Comparison of ENCODE assay signal across 16 cellular contexts in the genomic region with DNA sequence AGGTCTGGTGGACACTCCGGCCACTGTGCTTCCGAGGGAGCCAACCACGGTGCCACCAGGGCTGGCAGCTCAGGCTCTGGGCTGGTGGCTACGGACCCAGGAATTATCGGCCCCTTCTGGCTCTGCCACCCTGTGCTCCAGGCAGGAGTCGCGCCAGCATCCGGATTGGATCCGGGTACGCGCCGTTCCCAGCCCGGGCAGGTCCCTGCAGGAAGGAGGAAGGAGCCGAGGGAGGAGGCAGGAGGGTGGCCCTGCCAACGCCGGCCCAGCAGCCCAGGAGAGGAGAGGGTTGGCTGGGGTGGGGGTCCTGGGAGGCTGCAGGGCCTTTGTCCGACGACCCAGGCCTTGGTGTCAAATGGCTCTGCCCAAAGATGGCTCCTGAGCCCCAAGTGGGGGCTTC.
DNase-seq lines count a peak whose midpoint lies in the region; ATAC-seq and TF ChIP-seq lines count a peak whose summit lies in the region.
"Had no signal": no experiment of that assay in that cellular context is flagged by ENCODE, and none has a peak within 500 bp of the region (broad histone marks: within the 10 kb centered on the region; RNA-seq: fewer than 3 reads in every experiment).

No MANE protein-coding gene starts in this region.

- no peak for DNase-seq in WTC11 (ENCODE audit: low spot score)
- DNase-seq in right cardiac atrium = peak in 2 of 3 donors; percentile 48 to 67
- no peak for DNase-seq in activated effector memory CD4-positive, alpha-beta T cell treated with Interleukin-2 at 50 U/mL for 16 hours
- no peak for DNase-seq in AG08395 (ENCODE audit: low spot score)
- no peak for DNase-seq in HAP-1 (ENCODE audit: low spot score in 2 of 2)
- DNase-seq: activated naive CD4-positive, alpha-beta T cell treated with Interleukin-2 at 50 U/mL for 16 hours; brain microvascular endothelial cell; GF-D8; NCI-H2029 treated with DMSO at 0.1 percent for 48 hours; stimulated activated CD4-positive, alpha-beta T cell treated with anti-CD3 and anti-CD28 coated beads, Interleukin-12 subunit alpha, Interleukin-12 subunit beta, amount 100 ng/mL, for 4 hours; stimulated activated naive CD8-positive, alpha-beta T cell treated with anti-CD3 and anti-CD28 coated beads, Interleukin-15, amount 100 ng/mL, for 72 hours; T-cell had no signal

- H3K4me1 Mint-ChIP-seq in WTC11 = peaks cover 30% of the 10 kb centered on the region

- H3K4me3 ChIP-seq in BLaER1 (no peak overlapping the region), right cardiac atrium (ENCODE audit: low read length) (no peak overlapping the region), skeletal muscle tissue (ENCODE audit: low read length in 3 of 3) (no peak overlapping the region), HAP-1 (no peak overlapping the region)
- H3K4me3 ChIP-seq: MG63 had no signal

- H3K36me3 Mint-ChIP-seq in WTC11 = no peaks in the 10 kb centered on the region

- CTCF ChIA-PET in WTC11 (lab: Charles Lee) = interaction anchor here (0.7 to 1.9 kb wide), 5 partner anchors 9 to 137 kb away, joined by 3 to 5 read pairs (median 4); no protein-coding TSS in a partner anchor

- ATAC-seq in WTC11 (no peak), right cardiac atrium (peak; percentile 5 to 12), GM18511 (IDR thresholded peaks at IDR 0.05; ENCODE audit: unreplicated experiment) (no peak)
- ATAC-seq: stimulated activated naive CD8-positive, alpha-beta T cell treated with anti-CD3 and anti-CD28 coated beads, Interleukin-15, amount 100 ng/mL, for 72 hours; T-cell had no signal

- H3K4me1 ChIP-seq in BLaER1 (peaks cover 80% of the 10 kb centered on the region), right cardiac atrium (ENCODE audit: control insufficient read depth, insufficient read depth, low read length) (peaks cover 7% of the 10 kb centered on the region), skeletal muscle tissue (ENCODE audit: control insufficient read depth in 3 of 3, insufficient read depth in 3 of 3, low read length in 3 of 3) (peaks cover 21 to 33% (median 31%) of the 10 kb centered on the region in 3 donors), HAP-1 (no peaks in the 10 kb centered on the region)

- no peak for TF ChIP-seq CTCF in WTC11 (IDR thresholded peaks at IDR 0.05)

- H3K27me3 ChIP-seq in BLaER1 = no peaks in the 10 kb centered on the region
- H3K27me3 ChIP-seq in right cardiac atrium (ENCODE audit: control insufficient read depth, insufficient read depth) = no peaks in the 10 kb centered on the region
- H3K27me3 ChIP-seq in skeletal muscle tissue (ENCODE audit: control insufficient read depth in 3 of 3, insufficient read depth in 3 of 3, low read length in 3 of 3) = peaks cover 0 to 8% (median 0%) of the 10 kb centered on the region in 3 donors
- no peaks in the 10 kb centered on the region for H3K27me3 ChIP-seq in HAP-1 (ENCODE audit: low read depth)
- H3K27me3 ChIP-seq: MG63 had no signal

- no peaks in the 10 kb centered on the region for H4K20me1 ChIP-seq in BLaER1

- POLR2A ChIA-PET in WTC11 (lab: Charles Lee) = no interaction called here

- H3K9me3 ChIP-seq in BLaER1 (no peaks in the 10 kb centered on the region), right cardiac atrium (ENCODE audit: control insufficient read depth, low read length) (no peaks in the 10 kb centered on the region), skeletal muscle tissue (ENCODE audit: control insufficient read depth in 3 of 3, low read length in 3 of 3) (no peaks in the 10 kb centered on the region), HAP-1 (no peaks in the 10 kb centered on the region)
- H3K9me3 ChIP-seq: MG63 had no signal

- no peak overlapping the region for H3K27ac Mint-ChIP-seq in WTC11
- H3K27ac Mint-ChIP-seq: T-cell had no signal

- in situ Hi-C loops in HAP-1 (cut with MboI; ENCODE audit: low sequenced_read_pairs) = no loop called here

- WGBS in right cardiac atrium = 74% methylated on average over 18 of the region's 18 CpGs

- peaks cover 26% of the 10 kb centered on the region for H3K27me3 Mint-ChIP-seq in WTC11 (ENCODE audit: low read depth)
- H3K27me3 Mint-ChIP-seq: T-cell had no signal

- H3K9ac ChIP-seq in BLaER1 (no peak overlapping the region), skeletal muscle tissue (ENCODE audit: low read depth in 1 of 3, low read length in 3 of 3) (peak overlapping the region in 2 of 3 donors; percentile 32 to 45)

- H3K4me3 Mint-ChIP-seq in WTC11 = no peak overlapping the region
- H3K4me3 Mint-ChIP-seq: stimulated activated naive CD8-positive, alpha-beta T cell treated with anti-CD3 and anti-CD28 coated beads, Interleukin-15, amount 100 ng/mL, for 72 hours; T-cell had no signal

- intact Hi-C loops in right cardiac atrium (cut with DNase I) = no loop called here

- no peaks in the 10 kb centered on the region for H3K9me3 Mint-ChIP-seq in WTC11
- H3K9me3 Mint-ChIP-seq: stimulated activated naive CD8-positive, alpha-beta T cell treated with anti-CD3 and anti-CD28 coated beads, Interleukin-15, amount 100 ng/mL, for 72 hours; T-cell had no signal

- H3K36me3 ChIP-seq in BLaER1 (peaks cover 4% of the 10 kb centered on the region; the same call in 1 of the 2 replicates), skeletal muscle tissue (ENCODE audit: control insufficient read depth in 3 of 3, insufficient read depth in 3 of 3, low read length in 3 of 3) (peaks cover 6 to 8% (median 6%) of the 10 kb centered on the region in 3 donors), HAP-1 (replicated peaks) (no peaks in the 10 kb centered on the region)

- H3K27ac ChIP-seq in BLaER1 (0 out of 2 replicates have a peak overlapping the region, but pooled peaks have one; percentile 66), right cardiac atrium (ENCODE audit: low read length) (peak overlapping the region; percentile 37), skeletal muscle tissue (ENCODE audit: low read depth, low read length) (peak overlapping the region; percentile 36)
- H3K27ac ChIP-seq: brain microvascular endothelial cell had no signal

- peak overlapping the region; percentile 79; the same call in 1 of the 2 replicates for H3K4me2 ChIP-seq in BLaER1

TF ChIP-seq in WTC11, 78 proteins besides CTCF, POLR2A, EP300 and RAD21:
- 0 out of 2 replicates have a peak, but pooled peaks have one; percentile 17 for TF ChIP-seq SMAD3 (CRISPR knock-in tag; IDR thresholded peaks at IDR 0.05; ENCODE audit: borderline replicate concordance)
- TF ChIP-seq NR1H2 (CRISPR knock-in tag; IDR thresholded peaks at IDR 0.05) = no peak
- TF ChIP-seq, protein P1, sequence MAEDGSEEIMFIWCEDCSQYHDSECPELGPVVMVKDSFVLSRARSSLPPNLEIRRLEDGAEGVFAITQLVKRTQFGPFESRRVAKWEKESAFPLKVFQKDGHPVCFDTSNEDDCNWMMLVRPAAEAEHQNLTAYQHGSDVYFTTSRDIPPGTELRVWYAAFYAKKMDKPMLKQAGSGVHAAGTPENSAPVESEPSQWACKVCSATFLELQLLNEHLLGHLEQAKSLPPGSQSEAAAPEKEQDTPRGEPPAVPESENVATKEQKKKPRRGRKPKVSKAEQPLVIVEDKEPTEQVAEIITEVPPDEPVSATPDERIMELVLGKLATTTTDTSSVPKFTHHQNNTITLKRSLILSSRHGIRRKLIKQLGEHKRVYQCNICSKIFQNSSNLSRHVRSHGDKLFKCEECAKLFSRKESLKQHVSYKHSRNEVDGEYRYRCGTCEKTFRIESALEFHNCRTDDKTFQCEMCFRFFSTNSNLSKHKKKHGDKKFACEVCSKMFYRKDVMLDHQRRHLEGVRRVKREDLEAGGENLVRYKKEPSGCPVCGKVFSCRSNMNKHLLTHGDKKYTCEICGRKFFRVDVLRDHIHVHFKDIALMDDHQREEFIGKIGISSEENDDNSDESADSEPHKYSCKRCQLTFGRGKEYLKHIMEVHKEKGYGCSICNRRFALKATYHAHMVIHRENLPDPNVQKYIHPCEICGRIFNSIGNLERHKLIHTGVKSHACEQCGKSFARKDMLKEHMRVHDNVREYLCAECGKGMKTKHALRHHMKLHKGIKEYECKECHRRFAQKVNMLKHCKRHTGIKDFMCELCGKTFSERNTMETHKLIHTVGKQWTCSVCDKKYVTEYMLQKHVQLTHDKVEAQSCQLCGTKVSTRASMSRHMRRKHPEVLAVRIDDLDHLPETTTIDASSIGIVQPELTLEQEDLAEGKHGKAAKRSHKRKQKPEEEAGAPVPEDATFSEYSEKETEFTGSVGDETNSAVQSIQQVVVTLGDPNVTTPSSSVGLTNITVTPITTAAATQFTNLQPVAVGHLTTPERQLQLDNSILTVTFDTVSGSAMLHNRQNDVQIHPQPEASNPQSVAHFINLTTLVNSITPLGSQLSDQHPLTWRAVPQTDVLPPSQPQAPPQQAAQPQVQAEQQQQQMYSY (CRISPR knock-in tag; IDR thresholded peaks at IDR 0.05) = 0 out of 2 replicates have a peak, but pooled peaks have one; percentile 4

Comparison
In these comparisons a context has a peak if more than half of its experiments do, and no peak if none do; other contexts are left out.
1. ATAC-seq: peak in right cardiac atrium (2 of 2); none in WTC11 (single experiment) and GM18511 (single experiment).
2. DNase-seq: peak in right cardiac atrium (2 of 3); none in WTC11 (single experiment), activated effector memory CD4-positive, alpha-beta T cell treated with Interleukin-2 at 50 U/mL for 16 hours (single experiment), AG08395 (single experiment) and HAP-1 (0 of 2).
3. Peak in every context shown above with its lines, with median percentiles within 50 percentile points of each other: H3K27ac ChIP-seq.